1 cellular context compared by ENCODE assay signal in the genomic region with DNA sequence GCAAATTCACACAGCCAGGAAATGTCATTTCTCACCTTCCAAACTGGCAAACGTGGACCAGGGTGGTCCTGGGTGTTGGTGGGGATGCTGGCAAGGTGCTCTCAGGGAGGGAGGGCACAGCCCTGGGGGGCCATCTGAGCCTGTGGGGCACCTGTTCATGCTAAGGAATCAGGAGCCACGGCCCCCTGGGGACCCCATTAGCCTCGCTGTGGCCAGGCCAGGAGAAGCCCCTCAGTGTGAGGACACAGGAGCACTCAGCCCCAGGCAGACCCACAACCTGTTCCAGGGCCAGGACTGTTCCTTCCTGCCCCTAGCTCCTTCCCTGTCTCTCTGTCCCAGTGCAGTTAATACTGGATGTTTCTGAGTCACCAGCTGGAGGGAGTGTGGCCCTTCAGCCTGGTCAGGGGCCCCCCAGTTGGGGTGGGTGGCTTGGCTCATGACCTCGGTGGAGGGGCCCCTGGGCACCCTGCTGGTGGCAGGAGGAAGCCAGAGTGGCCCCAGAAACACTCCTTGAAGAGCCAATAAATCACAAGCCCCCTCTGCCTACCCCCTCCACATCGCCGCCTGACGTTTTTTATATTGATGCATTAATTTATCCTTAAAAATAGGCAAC.
TF ChIP-seq lines count a peak whose summit lies in the region.

No MANE protein-coding gene starts in this region.

TF ChIP-seq in HEK293, 187 proteins besides CTCF, POLR2A, EP300 and RAD21 (continued from another document):
- TF ChIP-seq, protein P1, sequence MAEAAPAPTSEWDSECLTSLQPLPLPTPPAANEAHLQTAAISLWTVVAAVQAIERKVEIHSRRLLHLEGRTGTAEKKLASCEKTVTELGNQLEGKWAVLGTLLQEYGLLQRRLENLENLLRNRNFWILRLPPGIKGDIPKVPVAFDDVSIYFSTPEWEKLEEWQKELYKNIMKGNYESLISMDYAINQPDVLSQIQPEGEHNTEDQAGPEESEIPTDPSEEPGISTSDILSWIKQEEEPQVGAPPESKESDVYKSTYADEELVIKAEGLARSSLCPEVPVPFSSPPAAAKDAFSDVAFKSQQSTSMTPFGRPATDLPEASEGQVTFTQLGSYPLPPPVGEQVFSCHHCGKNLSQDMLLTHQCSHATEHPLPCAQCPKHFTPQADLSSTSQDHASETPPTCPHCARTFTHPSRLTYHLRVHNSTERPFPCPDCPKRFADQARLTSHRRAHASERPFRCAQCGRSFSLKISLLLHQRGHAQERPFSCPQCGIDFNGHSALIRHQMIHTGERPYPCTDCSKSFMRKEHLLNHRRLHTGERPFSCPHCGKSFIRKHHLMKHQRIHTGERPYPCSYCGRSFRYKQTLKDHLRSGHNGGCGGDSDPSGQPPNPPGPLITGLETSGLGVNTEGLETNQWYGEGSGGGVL (tag by site-specific recombination; IDR thresholded peaks at IDR 0.05) = peak; percentile 63
- TF ChIP-seq ZNF223 (tag by site-specific recombination; IDR thresholded peaks at IDR 0.05) (no peak), ZNF112 (tag by site-specific recombination; IDR thresholded peaks at IDR 0.05) (no peak), ZNF324 (tag by site-specific recombination; IDR thresholded peaks at IDR 0.05) (no peak), ZNF148 (tag by site-specific recombination; IDR thresholded peaks at IDR 0.05; ENCODE audit: borderline replicate concordance) (no peak), PATZ1 (tag by site-specific recombination; IDR thresholded peaks at IDR 0.05) (0 out of 2 replicates have a peak, but pooled peaks have one; percentile 29), ZNF248 (tag by site-specific recombination; IDR thresholded peaks at IDR 0.05) (no peak)
- TF ChIP-seq, protein P2, sequence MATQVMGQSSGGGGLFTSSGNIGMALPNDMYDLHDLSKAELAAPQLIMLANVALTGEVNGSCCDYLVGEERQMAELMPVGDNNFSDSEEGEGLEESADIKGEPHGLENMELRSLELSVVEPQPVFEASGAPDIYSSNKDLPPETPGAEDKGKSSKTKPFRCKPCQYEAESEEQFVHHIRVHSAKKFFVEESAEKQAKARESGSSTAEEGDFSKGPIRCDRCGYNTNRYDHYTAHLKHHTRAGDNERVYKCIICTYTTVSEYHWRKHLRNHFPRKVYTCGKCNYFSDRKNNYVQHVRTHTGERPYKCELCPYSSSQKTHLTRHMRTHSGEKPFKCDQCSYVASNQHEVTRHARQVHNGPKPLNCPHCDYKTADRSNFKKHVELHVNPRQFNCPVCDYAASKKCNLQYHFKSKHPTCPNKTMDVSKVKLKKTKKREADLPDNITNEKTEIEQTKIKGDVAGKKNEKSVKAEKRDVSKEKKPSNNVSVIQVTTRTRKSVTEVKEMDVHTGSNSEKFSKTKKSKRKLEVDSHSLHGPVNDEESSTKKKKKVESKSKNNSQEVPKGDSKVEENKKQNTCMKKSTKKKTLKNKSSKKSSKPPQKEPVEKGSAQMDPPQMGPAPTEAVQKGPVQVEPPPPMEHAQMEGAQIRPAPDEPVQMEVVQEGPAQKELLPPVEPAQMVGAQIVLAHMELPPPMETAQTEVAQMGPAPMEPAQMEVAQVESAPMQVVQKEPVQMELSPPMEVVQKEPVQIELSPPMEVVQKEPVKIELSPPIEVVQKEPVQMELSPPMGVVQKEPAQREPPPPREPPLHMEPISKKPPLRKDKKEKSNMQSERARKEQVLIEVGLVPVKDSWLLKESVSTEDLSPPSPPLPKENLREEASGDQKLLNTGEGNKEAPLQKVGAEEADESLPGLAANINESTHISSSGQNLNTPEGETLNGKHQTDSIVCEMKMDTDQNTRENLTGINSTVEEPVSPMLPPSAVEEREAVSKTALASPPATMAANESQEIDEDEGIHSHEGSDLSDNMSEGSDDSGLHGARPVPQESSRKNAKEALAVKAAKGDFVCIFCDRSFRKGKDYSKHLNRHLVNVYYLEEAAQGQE (tag by site-specific recombination; IDR thresholded peaks at IDR 0.05) = no peak
